Comparison of ENCODE assay signal across 28 cellular contexts in the genomic region with DNA sequence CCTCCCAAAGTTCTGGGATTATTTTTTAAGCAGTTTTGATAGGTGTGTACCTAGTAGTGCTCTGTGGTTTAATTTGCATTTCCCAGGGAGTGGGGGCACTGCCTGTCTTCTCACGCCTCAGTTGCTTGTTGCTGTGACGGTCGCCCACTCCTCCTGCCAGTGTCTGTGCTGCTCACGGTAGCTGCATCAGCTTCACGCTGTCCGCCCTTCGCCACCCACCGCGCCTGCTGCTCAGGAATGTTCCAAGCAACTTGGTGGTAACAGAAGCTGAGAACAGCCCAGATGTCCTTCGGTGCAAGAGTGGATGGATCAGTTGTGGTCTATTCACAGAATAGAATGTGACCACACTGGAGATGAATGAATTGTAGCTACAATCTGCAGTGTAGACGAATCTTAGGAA. TPM values are rescaled to one million over a fixed set of nuclear protein-coding genes. Genes with fewer than 3 reads are reported as not detected.
A peak's percentile ranks its signal among the peaks of the same experiment; 100 is the strongest.
DNase-seq lines count a peak whose midpoint lies in the region; ATAC-seq, FAIRE-seq and TF ChIP-seq lines count a peak whose summit lies in the region.
"Had no signal": no experiment of that assay in that cellular context is flagged by ENCODE, and none has a peak within 500 bp of the region (broad histone marks: within the 10 kb centered on the region; RNA-seq: fewer than 3 reads in every experiment).

No MANE protein-coding gene starts in this region.

- 96% methylated on average over 11 of the region's 11 CpGs for WGBS in HepG2 (ENCODE audit: low lambda C conversion rate)
- WGBS in right lobe of liver (ENCODE audit: insufficient coverage, low coverage, low lambda C conversion rate, missing lambda C conversion rate), result 76% methylated on average over 2 of the region's 11 CpGs
- WGBS in mesenchymal stem cell, result 95% methylated on average over 11 of the region's 11 CpGs

- peaks cover 29% of the 10 kb centered on the region for H3K36me3 Mint-ChIP-seq in activated naive CD8-positive, alpha-beta T cell treated with anti-CD3 and anti-CD28 coated beads for 36 hours
- peaks cover 32 to 36% of the 10 kb centered on the region in 2 donors for H3K36me3 Mint-ChIP-seq in stimulated activated naive B cell treated with anti-CD40 and anti-IgM and Interleukin-4, amounts not matched to agents 10 μg/mL and 1 μg/mL and 100 μg/mL, for 72 hours

- H3K79me2 ChIP-seq in HepG2 (ENCODE audit: insufficient read depth, low read length), result peaks cover 41% of the 10 kb centered on the region

- no peak for FAIRE-seq in HepG2 (lab: Jason Lieb, UNC)
- FAIRE-seq: kidney had no signal

- CTCF ChIA-PET in HepG2 (lab: Yijun Ruan, JAX; ENCODE audit: low intra/inter-chr PET ratio, low total read pairs), result no interaction called here

- BruUV-seq in HepG2 (replicated peaks; lab: Mats Ljungman, UMichigan), result no TSS peak

- H3K18ac ChIP-seq in mesenchymal stem cell (ENCODE audit: low read depth in 1 of 2, low read length in 2 of 2), result no peak overlapping the region

- no peak overlapping the region for H3K4me3 Mint-ChIP-seq in activated naive CD8-positive, alpha-beta T cell treated with anti-CD3 and anti-CD28 coated beads for 36 hours
- H3K4me3 Mint-ChIP-seq in stimulated activated naive B cell treated with anti-CD40 and anti-IgM and Interleukin-4, amounts not matched to agents 10 μg/mL and 1 μg/mL and 100 μg/mL, for 72 hours, result peak overlapping the region; percentile 36 to 51

- H3K4me2 ChIP-seq in HepG2 (ENCODE audit: low read depth, low read length) (no peak overlapping the region), mesenchymal stem cell (ENCODE audit: low read length, poor library complexity, severe bottlenecking) (no peak overlapping the region)
- H3K4me2 ChIP-seq: hepatocyte, PC-9 had no signal

- no peak overlapping the region for H2BK15ac ChIP-seq in mesenchymal stem cell (ENCODE audit: low read depth, poor library complexity, severe bottlenecking)

- TF ChIP-seq EP300 in HepG2 (IDR thresholded peaks at IDR 0.05; ENCODE audit: low read depth in 2 of 2, low read length in 2 of 2), result no peak
- no peak for TF ChIP-seq EP300 in HepG2 (CRISPR knock-in tag; IDR thresholded peaks at IDR 0.05; ENCODE audit: borderline replicate concordance)

- DNase-seq in HepG2 (ENCODE audit: low spot score), result no peak
- no peak for DNase-seq in right lobe of liver
- DNase-seq in activated naive CD8-positive, alpha-beta T cell treated with anti-CD3 and anti-CD28 coated beads for 36 hours, result no peak
- DNase-seq in mesenchymal stem cell, result no peak
- peak; percentile 43 for DNase-seq in stimulated activated naive B cell treated with anti-CD40 and anti-IgM and Interleukin-4, amounts not matched to agents 10 μg/mL and 1 μg/mL and 100 μg/mL, for 72 hours
- DNase-seq in breast epithelium (ENCODE audit: low spot score in 2 of 2), result no peak
- no peak for DNase-seq in NCI-H187 treated with DMSO at 0.1 percent for 48 hours (lab: John Stamatoyannopoulos, UW)
- DNase-seq in activated CD4-positive, alpha-beta T cell treated with anti-CD3 and anti-CD28 coated beads, Interleukin-2, amount 50 U/mL, for 4 hours, result no peak
- DNase-seq: activated effector memory CD4-positive, alpha-beta T cell treated with anti-CD3 and anti-CD28 coated beads, Interleukin-2, amount 50 U/mL, for 16 hours; Caco-2; colonic mucosa; EL; kidney; mesendoderm; NCI-H1092 treated with DMSO at 0.1 percent for 48 hours; NCI-H2107; NCI-H526 treated with DMSO at 0.1 percent for 48 hours; PC-9; retina; stimulated activated naive CD4-positive, alpha-beta T cell; upper lobe of right lung had no signal

- H3K27me3 ChIP-seq in HepG2 (ENCODE audit: control insufficient read depth in 1 of 2, insufficient read depth in 2 of 2, low read length in 2 of 2), result no peaks in the 10 kb centered on the region
- no peaks in the 10 kb centered on the region for H3K27me3 ChIP-seq in right lobe of liver
- no peaks in the 10 kb centered on the region for H3K27me3 ChIP-seq in mesenchymal stem cell (ENCODE audit: control insufficient read depth in 1 of 2, insufficient read depth in 1 of 2, low read length in 2 of 2)
- no peaks in the 10 kb centered on the region for H3K27me3 ChIP-seq in breast epithelium
- H3K27me3 ChIP-seq: ascending aorta, colonic mucosa, hepatocyte, upper lobe of right lung had no signal

- H3K23ac ChIP-seq in mesenchymal stem cell (ENCODE audit: low read length in 2 of 2), result no peak overlapping the region

- H4K91ac ChIP-seq in mesenchymal stem cell (ENCODE audit: low read length), result no peak overlapping the region

- in situ Hi-C loops in HepG2 (cut with HindIII; ENCODE audit: extremely low pct_ligation_motif_present, low pct_unique_long_range_greater_than_20kb), result no loop called here

- H2AK5ac ChIP-seq in mesenchymal stem cell (ENCODE audit: low read length, severe bottlenecking), result no peak overlapping the region

- TF ChIP-seq POLR2A in HepG2 (IDR thresholded peaks at IDR 0.05; ENCODE audit: insufficient read depth in 1 of 2, low read depth in 2 of 2, low read length in 2 of 2) (no peak), right lobe of liver (IDR thresholded peaks at IDR 0.05) (no peak), breast epithelium (IDR thresholded peaks at IDR 0.05) (no peak)

- H3K27ac ChIP-seq in HepG2 (ENCODE audit: extremely low read length, insufficient read depth, low read length) (no peak overlapping the region), right lobe of liver (no peak overlapping the region), mesenchymal stem cell (ENCODE audit: low read length, poor library complexity, severe bottlenecking) (peak overlapping the region; percentile 33), breast epithelium (no peak overlapping the region)
- H3K27ac ChIP-seq: ascending aorta, colonic mucosa, hepatocyte, PC-9, SK-N-MC, upper lobe of right lung had no signal

- H3K27me3 Mint-ChIP-seq in activated naive CD8-positive, alpha-beta T cell treated with anti-CD3 and anti-CD28 coated beads for 36 hours, result no peaks in the 10 kb centered on the region
- no peaks in the 10 kb centered on the region for H3K27me3 Mint-ChIP-seq in stimulated activated naive B cell treated with anti-CD40 and anti-IgM and Interleukin-4, amounts not matched to agents 10 μg/mL and 1 μg/mL and 100 μg/mL, for 72 hours

- peak overlapping the region; percentile 65 for H3K27ac Mint-ChIP-seq in activated naive CD8-positive, alpha-beta T cell treated with anti-CD3 and anti-CD28 coated beads for 36 hours
- H3K27ac Mint-ChIP-seq in stimulated activated naive B cell treated with anti-CD40 and anti-IgM and Interleukin-4, amounts not matched to agents 10 μg/mL and 1 μg/mL and 100 μg/mL, for 72 hours, result peak overlapping the region; percentile 76

- ATAC-seq in HepG2 (no peak), right lobe of liver (no peak)
- peak; percentile 90 to 97 for ATAC-seq in stimulated activated naive B cell treated with anti-CD40 and anti-IgM and Interleukin-4, amounts not matched to agents 10 μg/mL and 1 μg/mL and 100 μg/mL, for 72 hours (replicated peaks)
- ATAC-seq: upper lobe of right lung had no signal

- H3K4me1 ChIP-seq in HepG2 (ENCODE audit: insufficient read depth, low read length) (peaks cover 11% of the 10 kb centered on the region), right lobe of liver (no peaks in the 10 kb centered on the region), mesenchymal stem cell (ENCODE audit: control insufficient read depth, insufficient read depth, low read depth, low read length) (peaks cover 17% of the 10 kb centered on the region), breast epithelium (no peaks in the 10 kb centered on the region)
- H3K4me1 ChIP-seq: ascending aorta, colonic mucosa, HAP-1, upper lobe of right lung had no signal

- H3K9ac ChIP-seq in HepG2 (ENCODE audit: insufficient read depth, low read depth, low read length), result no peak overlapping the region
- no peak overlapping the region for H3K9ac ChIP-seq in mesenchymal stem cell (ENCODE audit: low read length)

- peaks cover 7% of the 10 kb centered on the region; the same call in 1 of the 2 replicates for H4K20me1 ChIP-seq in HepG2 (ENCODE audit: insufficient read depth, low read length)

- no peak overlapping the region for H3K4ac ChIP-seq in mesenchymal stem cell (ENCODE audit: low read depth in 1 of 2, low read length in 2 of 2)

- POLR2A ChIA-PET in HepG2 (lab: Yijun Ruan, JAX), result no interaction called here

- intact Hi-C loops in HepG2 (cut with micrococcal nuclease; ENCODE audit: unreplicated experiment) (no loop called here), right lobe of liver (cut with DNase I) (no loop called here), breast epithelium (cut with DNase I; ENCODE audit: low total_unique reads) (no loop called here)

- peaks cover 3% of the 10 kb centered on the region for H3K9me3 Mint-ChIP-seq in activated naive CD8-positive, alpha-beta T cell treated with anti-CD3 and anti-CD28 coated beads for 36 hours
- peaks cover 3 to 4% of the 10 kb centered on the region in 2 donors for H3K9me3 Mint-ChIP-seq in stimulated activated naive B cell treated with anti-CD40 and anti-IgM and Interleukin-4, amounts not matched to agents 10 μg/mL and 1 μg/mL and 100 μg/mL, for 72 hours

- peaks cover 24% of the 10 kb centered on the region for H3K79me1 ChIP-seq in mesenchymal stem cell (replicated peaks; ENCODE audit: low read length, poor library complexity, severe bottlenecking)

- H2AFZ ChIP-seq in HepG2 (ENCODE audit: low read length) (no peak overlapping the region), mesenchymal stem cell (ENCODE audit: low read depth, low read length) (no peak overlapping the region)
- H2AFZ ChIP-seq: hepatocyte, PC-9 had no signal

- no peak overlapping the region for H2BK120ac ChIP-seq in mesenchymal stem cell (ENCODE audit: low read depth, low read length)

- no peak overlapping the region for H2BK5ac ChIP-seq in mesenchymal stem cell (ENCODE audit: low read depth, low read length, poor library complexity, severe bottlenecking)

- no peak overlapping the region for H3K14ac ChIP-seq in mesenchymal stem cell (ENCODE audit: low read length in 2 of 2)

- no peaks in the 10 kb centered on the region for H3K9me3 ChIP-seq in HepG2 (ENCODE audit: low read length)
- H3K9me3 ChIP-seq in right lobe of liver, result no peaks in the 10 kb centered on the region
- no peaks in the 10 kb centered on the region for H3K9me3 ChIP-seq in mesenchymal stem cell (ENCODE audit: control insufficient read depth, low read length)
- no peaks in the 10 kb centered on the region for H3K9me3 ChIP-seq in breast epithelium
- H3K9me3 ChIP-seq: ascending aorta, colonic mucosa, HAP-1, upper lobe of right lung had no signal

- H3K4me3 ChIP-seq in HepG2 (replicated peaks in 1 of 3; ENCODE audit: insufficient read depth in 1 of 3, low read depth in 2 of 3, low read length in 3 of 3) (no peak overlapping the region), right lobe of liver (no peak overlapping the region), mesenchymal stem cell (ENCODE audit: insufficient read depth in 1 of 2, low read depth in 1 of 2, low read length in 2 of 2) (no peak overlapping the region), breast epithelium (no peak overlapping the region)
- H3K4me3 ChIP-seq: ascending aorta, colonic mucosa, HAP-1, hepatocyte, PC-9, SK-N-MC, upper lobe of right lung had no signal

- H4K8ac ChIP-seq in mesenchymal stem cell (ENCODE audit: low read length), result no peak overlapping the region

- H3K36me3 ChIP-seq in HepG2 (replicated peaks in 1 of 2; ENCODE audit: control insufficient read depth in 1 of 2, insufficient read depth in 2 of 2, low read length in 2 of 2) (peaks cover 16 to 30% of the 10 kb centered on the region in 2 experiments; a peak in 4 of 5 replicates), right lobe of liver (peaks cover 0 to 2% (median 0%) of the 10 kb centered on the region in 4 donors), mesenchymal stem cell (ENCODE audit: control insufficient read depth in 1 of 2, insufficient read depth in 2 of 2, low read depth in 1 of 2, low read length in 2 of 2) (peaks cover 16 to 41% of the 10 kb centered on the region in 2 experiments), breast epithelium (no peaks in the 10 kb centered on the region)
- H3K36me3 ChIP-seq: colonic mucosa had no signal

- no peak for TF ChIP-seq RAD21 in HepG2 (CRISPR knock-in tag; IDR thresholded peaks at IDR 0.05)

- TF ChIP-seq CTCF in HepG2 (CRISPR knock-in tag; IDR thresholded peaks at IDR 0.05) (no peak), right lobe of liver (IDR thresholded peaks at IDR 0.05) (no peak), breast epithelium (IDR thresholded peaks at IDR 0.05) (no peak)

- H3K4me1 Mint-ChIP-seq in activated naive CD8-positive, alpha-beta T cell treated with anti-CD3 and anti-CD28 coated beads for 36 hours, result peaks cover 11% of the 10 kb centered on the region
- H3K4me1 Mint-ChIP-seq in stimulated activated naive B cell treated with anti-CD40 and anti-IgM and Interleukin-4, amounts not matched to agents 10 μg/mL and 1 μg/mL and 100 μg/mL, for 72 hours, result peaks cover 17 to 38% of the 10 kb centered on the region in 2 donors

- no peak overlapping the region for H2BK12ac ChIP-seq in mesenchymal stem cell (ENCODE audit: low read length in 2 of 2)

RNA-seq across cellular contexts. Expression of gene DNAJC5, which starts 22.9 kb away (rescaled TPM):
- total RNA-seq in HepG2 (2016; rRNA removed; fragmentation: Illumina TruSeq; extraction: Trizol) (54.3 and 64.5 TPM in 2 replicates), right lobe of liver (10 to 100 TPM; 10.7 to 26.0 (median 15.1) TPM), breast epithelium (10 to 100 TPM; 31.1 to 37.9 (median 37.0) TPM)
- 11.9 and 12.0 TPM in 2 replicates for total RNA-seq in HepG2 (2016; cell fraction: cytosol; rRNA removed; fragmentation: Illumina TruSeq; extraction: Trizol; ENCODE audit: low read depth)
- total RNA-seq in HepG2 (2016; cell fraction: insoluble cytoplasmic fraction; rRNA removed; fragmentation: Illumina TruSeq; extraction: Trizol), result 48.4 and 65.4 TPM in 2 replicates
- 20.9 and 21.3 TPM in 2 replicates for total RNA-seq in HepG2 (2016; cell fraction: membrane; rRNA removed; fragmentation: Illumina TruSeq; extraction: Trizol)
- 36.9 and 44.3 TPM in 2 replicates for total RNA-seq in HepG2 (2016; cell fraction: nucleus; rRNA removed; fragmentation: Illumina TruSeq; extraction: Trizol)
- polyA plus RNA-seq in HepG2 (2011; rRNA removed), result 42.8 and 51.8 TPM in 2 replicates
- polyA plus RNA-seq in HepG2 (2011; cell fraction: cytosol; rRNA removed), result 50.7 and 53.5 TPM in 2 replicates
- polyA plus RNA-seq in HepG2 (2011; cell fraction: nucleus; rRNA removed), result 53.1 and 56.7 TPM in 2 replicates
- polyA plus RNA-seq in HepG2 (2012), result 35.9 and 42.1 TPM in 2 replicates
- 6.9 and 7.7 TPM in 2 replicates for polyA plus RNA-seq in HepG2 (2016; cell fraction: cytosol; fragmentation: Illumina TruSeq; extraction: Trizol; ENCODE audit: low read depth)
- 37.7 and 43.6 TPM in 2 replicates for polyA plus RNA-seq in HepG2 (2016; cell fraction: insoluble cytoplasmic fraction; fragmentation: Illumina TruSeq; extraction: Trizol; ENCODE audit: low read depth)
- polyA plus RNA-seq in HepG2 (2016; cell fraction: membrane; fragmentation: Illumina TruSeq; extraction: Trizol; ENCODE audit: low read depth), result 11.5 and 11.7 TPM in 2 replicates
- 52.1 and 53.7 TPM in 2 replicates for polyA plus RNA-seq in HepG2 (2016; cell fraction: nucleus; fragmentation: Illumina TruSeq; extraction: Trizol; ENCODE audit: insufficient read depth, low read depth)
- 45.9 and 137 TPM in 2 replicates for polyA minus RNA-seq in HepG2 (2011; rRNA and poly(A)+ RNA removed; ENCODE audit: low replicate concordance)
- polyA minus RNA-seq in HepG2 (2011; cell fraction: cytosol; rRNA and poly(A)+ RNA removed), result 49.8 and 50.2 TPM in 2 replicates
- polyA minus RNA-seq in HepG2 (2011; cell fraction: nucleus; rRNA and poly(A)+ RNA removed), result 27.8 and 28.3 TPM in 2 replicates
- 10 to 100 TPM; 32.1 to 32.9 TPM for total RNA-seq in activated naive CD8-positive, alpha-beta T cell treated with anti-CD3 and anti-CD28 coated beads for 36 hours
- polyA plus RNA-seq in mesenchymal stem cell (2013, experiment 1 of 2), result 25.4 TPM
- 25.9 TPM for polyA plus RNA-seq in mesenchymal stem cell (2013, experiment 2 of 2)

RNA-seq across cellular contexts. Expression of gene UCKL1, which starts 38.4 kb away (rescaled TPM):
- 48.0 and 50.2 TPM in 2 replicates for total RNA-seq in HepG2 (2016; rRNA removed; fragmentation: Illumina TruSeq; extraction: Trizol)
- 15.0 and 16.7 TPM in 2 replicates for total RNA-seq in HepG2 (2016; cell fraction: cytosol; rRNA removed; fragmentation: Illumina TruSeq; extraction: Trizol; ENCODE audit: low read depth)
- total RNA-seq in HepG2 (2016; cell fraction: insoluble cytoplasmic fraction; rRNA removed; fragmentation: Illumina TruSeq; extraction: Trizol), result 43.5 and 50.1 TPM in 2 replicates
- 24.1 and 25.5 TPM in 2 replicates for total RNA-seq in HepG2 (2016; cell fraction: membrane; rRNA removed; fragmentation: Illumina TruSeq; extraction: Trizol)
- total RNA-seq in HepG2 (2016; cell fraction: nucleus; rRNA removed; fragmentation: Illumina TruSeq; extraction: Trizol), result 48.6 and 53.0 TPM in 2 replicates
- polyA plus RNA-seq in HepG2 (2011; rRNA removed), result 126 and 168 TPM in 2 replicates
- polyA plus RNA-seq in HepG2 (2011; cell fraction: cytosol; rRNA removed), result 98.0 and 129 TPM in 2 replicates
- 680 and 852 TPM in 2 replicates for polyA plus RNA-seq in HepG2 (2011; cell fraction: nucleus; rRNA removed)
- 77.7 and 89.9 TPM in 2 replicates for polyA plus RNA-seq in HepG2 (2012)
- 10.6 and 11.6 TPM in 2 replicates for polyA plus RNA-seq in HepG2 (2016; cell fraction: cytosol; fragmentation: Illumina TruSeq; extraction: Trizol; ENCODE audit: low read depth)
- 45.9 and 52.5 TPM in 2 replicates for polyA plus RNA-seq in HepG2 (2016; cell fraction: insoluble cytoplasmic fraction; fragmentation: Illumina TruSeq; extraction: Trizol; ENCODE audit: low read depth)
- 15.4 and 15.7 TPM in 2 replicates for polyA plus RNA-seq in HepG2 (2016; cell fraction: membrane; fragmentation: Illumina TruSeq; extraction: Trizol; ENCODE audit: low read depth)
- polyA plus RNA-seq in HepG2 (2016; cell fraction: nucleus; fragmentation: Illumina TruSeq; extraction: Trizol; ENCODE audit: insufficient read depth, low read depth), result 207 and 220 TPM in 2 replicates
- polyA minus RNA-seq in HepG2 (2011; rRNA and poly(A)+ RNA removed; ENCODE audit: low replicate concordance), result 43.6 and 139 TPM in 2 replicates
- polyA minus RNA-seq in HepG2 (2011; cell fraction: cytosol; rRNA and poly(A)+ RNA removed), result 37.0 and 42.5 TPM in 2 replicates
- 80.1 and 85.5 TPM in 2 replicates for polyA minus RNA-seq in HepG2 (2011; cell fraction: nucleus; rRNA and poly(A)+ RNA removed)
- total RNA-seq in right lobe of liver, result 10 to 100 TPM; 13.1 to 28.5 (median 16.9) TPM
- 10 to 100 TPM; 27.6 to 28.9 TPM for total RNA-seq in activated naive CD8-positive, alpha-beta T cell treated with anti-CD3 and anti-CD28 coated beads for 36 hours
- 21.1 TPM for polyA plus RNA-seq in mesenchymal stem cell (2013, experiment 1 of 2)
- polyA plus RNA-seq in mesenchymal stem cell (2013, experiment 2 of 2), result 20.1 TPM
- 10 to 100 TPM; 24.2 to 44.9 (median 36.3) TPM for total RNA-seq in breast epithelium

RNA-seq across cellular contexts. Expression of gene ZNF512B, which starts 51.9 kb away (rescaled TPM):
- 22.0 and 30.6 TPM in 2 replicates for total RNA-seq in HepG2 (2016; rRNA removed; fragmentation: Illumina TruSeq; extraction: Trizol)
- total RNA-seq in HepG2 (2016; cell fraction: cytosol; rRNA removed; fragmentation: Illumina TruSeq; extraction: Trizol; ENCODE audit: low read depth), result 2.9 and 3.3 TPM in 2 replicates
- 19.4 and 31.9 TPM in 2 replicates for total RNA-seq in HepG2 (2016; cell fraction: insoluble cytoplasmic fraction; rRNA removed; fragmentation: Illumina TruSeq; extraction: Trizol)
- total RNA-seq in HepG2 (2016; cell fraction: membrane; rRNA removed; fragmentation: Illumina TruSeq; extraction: Trizol), result 12.6 and 13.7 TPM in 2 replicates
- 28.0 and 32.8 TPM in 2 replicates for total RNA-seq in HepG2 (2016; cell fraction: nucleus; rRNA removed; fragmentation: Illumina TruSeq; extraction: Trizol)
- 11.5 and 16.4 TPM in 2 replicates for polyA plus RNA-seq in HepG2 (2011; rRNA removed)
- 9.0 and 12.7 TPM in 2 replicates for polyA plus RNA-seq in HepG2 (2011; cell fraction: cytosol; rRNA removed)
- polyA plus RNA-seq in HepG2 (2011; cell fraction: nucleus; rRNA removed), result 106 and 141 TPM in 2 replicates
- polyA plus RNA-seq in HepG2 (2012), result 23.5 and 23.8 TPM in 2 replicates
- polyA plus RNA-seq in HepG2 (2016; cell fraction: cytosol; fragmentation: Illumina TruSeq; extraction: Trizol; ENCODE audit: low read depth), result 2.1 and 2.2 TPM in 2 replicates
- 23.5 and 28.8 TPM in 2 replicates for polyA plus RNA-seq in HepG2 (2016; cell fraction: insoluble cytoplasmic fraction; fragmentation: Illumina TruSeq; extraction: Trizol; ENCODE audit: low read depth)
- 8.1 and 9.6 TPM in 2 replicates for polyA plus RNA-seq in HepG2 (2016; cell fraction: membrane; fragmentation: Illumina TruSeq; extraction: Trizol; ENCODE audit: low read depth)
- 109 and 115 TPM in 2 replicates for polyA plus RNA-seq in HepG2 (2016; cell fraction: nucleus; fragmentation: Illumina TruSeq; extraction: Trizol; ENCODE audit: insufficient read depth, low read depth)
- polyA minus RNA-seq in HepG2 (2011; rRNA and poly(A)+ RNA removed; ENCODE audit: low replicate concordance), result 5.2 and 21.4 TPM in 2 replicates
- 14.0 and 14.8 TPM in 2 replicates for polyA minus RNA-seq in HepG2 (2011; cell fraction: cytosol; rRNA and poly(A)+ RNA removed)
- 13.6 and 13.9 TPM in 2 replicates for polyA minus RNA-seq in HepG2 (2011; cell fraction: nucleus; rRNA and poly(A)+ RNA removed)
- total RNA-seq in right lobe of liver, result 10 to 100 TPM; 10.8 to 16.8 (median 14.0) TPM
- 10 to 100 TPM; 11.6 to 11.8 TPM for total RNA-seq in activated naive CD8-positive, alpha-beta T cell treated with anti-CD3 and anti-CD28 coated beads for 36 hours
- polyA plus RNA-seq in mesenchymal stem cell (2013, experiment 1 of 2), result 12.2 TPM
- 11.7 TPM for polyA plus RNA-seq in mesenchymal stem cell (2013, experiment 2 of 2)
- 10 to 100 TPM in 1 of 3 donors, 1 to 10 TPM in 2; 5.8 to 12.7 (median 9.2) TPM for total RNA-seq in breast epithelium

RNA-seq across cellular contexts. Expression of gene TPD52L2, which starts 52.7 kb away (rescaled TPM):
- 156 and 187 TPM in 2 replicates for total RNA-seq in HepG2 (2016; rRNA removed; fragmentation: Illumina TruSeq; extraction: Trizol)
- total RNA-seq in HepG2 (2016; cell fraction: cytosol; rRNA removed; fragmentation: Illumina TruSeq; extraction: Trizol; ENCODE audit: low read depth), result 17.3 and 18.9 TPM in 2 replicates
- 159 and 183 TPM in 2 replicates for total RNA-seq in HepG2 (2016; cell fraction: insoluble cytoplasmic fraction; rRNA removed; fragmentation: Illumina TruSeq; extraction: Trizol)
- total RNA-seq in HepG2 (2016; cell fraction: membrane; rRNA removed; fragmentation: Illumina TruSeq; extraction: Trizol), result 68.0 and 74.8 TPM in 2 replicates
- 80.6 and 85.7 TPM in 2 replicates for total RNA-seq in HepG2 (2016; cell fraction: nucleus; rRNA removed; fragmentation: Illumina TruSeq; extraction: Trizol)
- 184 and 198 TPM in 2 replicates for polyA plus RNA-seq in HepG2 (2011; rRNA removed)
- polyA plus RNA-seq in HepG2 (2011; cell fraction: cytosol; rRNA removed), result 197 and 204 TPM in 2 replicates
- 163 and 169 TPM in 2 replicates for polyA plus RNA-seq in HepG2 (2011; cell fraction: nucleus; rRNA removed)
- polyA plus RNA-seq in HepG2 (2012), result 96.3 and 115 TPM in 2 replicates
- polyA plus RNA-seq in HepG2 (2016; cell fraction: cytosol; fragmentation: Illumina TruSeq; extraction: Trizol; ENCODE audit: low read depth), result 18.7 and 19.4 TPM in 2 replicates
- 188 and 207 TPM in 2 replicates for polyA plus RNA-seq in HepG2 (2016; cell fraction: insoluble cytoplasmic fraction; fragmentation: Illumina TruSeq; extraction: Trizol; ENCODE audit: low read depth)
- polyA plus RNA-seq in HepG2 (2016; cell fraction: membrane; fragmentation: Illumina TruSeq; extraction: Trizol; ENCODE audit: low read depth), result 59.6 and 59.7 TPM in 2 replicates
- polyA plus RNA-seq in HepG2 (2016; cell fraction: nucleus; fragmentation: Illumina TruSeq; extraction: Trizol; ENCODE audit: insufficient read depth, low read depth), result 162 and 173 TPM in 2 replicates
- polyA minus RNA-seq in HepG2 (2011; rRNA and poly(A)+ RNA removed; ENCODE audit: low replicate concordance), result 128 and 150 TPM in 2 replicates
- polyA minus RNA-seq in HepG2 (2011; cell fraction: cytosol; rRNA and poly(A)+ RNA removed), result 114 and 118 TPM in 2 replicates
- polyA minus RNA-seq in HepG2 (2011; cell fraction: nucleus; rRNA and poly(A)+ RNA removed), result 47.3 and 56.6 TPM in 2 replicates
- 10 to 100 TPM; 20.1 to 46.8 (median 30.5) TPM for total RNA-seq in right lobe of liver
- 10 to 100 TPM; 58.6 to 58.9 TPM for total RNA-seq in activated naive CD8-positive, alpha-beta T cell treated with anti-CD3 and anti-CD28 coated beads for 36 hours
- 124 TPM for polyA plus RNA-seq in mesenchymal stem cell (2013, experiment 1 of 2)
- 125 TPM for polyA plus RNA-seq in mesenchymal stem cell (2013, experiment 2 of 2)
- total RNA-seq in breast epithelium, result 100 to 1,000 TPM in 1 of 3 donors, 10 to 100 TPM in 2; 75.1 to 146 (median 84.2) TPM

RNA-seq across cellular contexts. Expression of gene ABHD16B, which starts 56.5 kb away (rescaled TPM):
- not detected in 2 replicates for total RNA-seq in HepG2 (2016; rRNA removed; fragmentation: Illumina TruSeq; extraction: Trizol)
- not detected in 2 replicates for total RNA-seq in HepG2 (2016; cell fraction: cytosol; rRNA removed; fragmentation: Illumina TruSeq; extraction: Trizol; ENCODE audit: low read depth)
- total RNA-seq in HepG2 (2016; cell fraction: insoluble cytoplasmic fraction; rRNA removed; fragmentation: Illumina TruSeq; extraction: Trizol), result not detected in 2 replicates
- not detected in 2 replicates for total RNA-seq in HepG2 (2016; cell fraction: membrane; rRNA removed; fragmentation: Illumina TruSeq; extraction: Trizol)
- not detected in 2 replicates for total RNA-seq in HepG2 (2016; cell fraction: nucleus; rRNA removed; fragmentation: Illumina TruSeq; extraction: Trizol)
- not detected in 2 replicates for polyA plus RNA-seq in HepG2 (2011; rRNA removed)
- polyA plus RNA-seq in HepG2 (2011; cell fraction: cytosol; rRNA removed), result not detected in 2 replicates
- not detected in 2 replicates for polyA plus RNA-seq in HepG2 (2011; cell fraction: nucleus; rRNA removed)
- polyA plus RNA-seq in HepG2 (2012), result not detected in 2 replicates
- polyA plus RNA-seq in HepG2 (2016; cell fraction: cytosol; fragmentation: Illumina TruSeq; extraction: Trizol; ENCODE audit: low read depth), result not detected in 2 replicates
- not detected in 2 replicates for polyA plus RNA-seq in HepG2 (2016; cell fraction: insoluble cytoplasmic fraction; fragmentation: Illumina TruSeq; extraction: Trizol; ENCODE audit: low read depth)
- polyA plus RNA-seq in HepG2 (2016; cell fraction: membrane; fragmentation: Illumina TruSeq; extraction: Trizol; ENCODE audit: low read depth), result not detected in 2 replicates
- polyA plus RNA-seq in HepG2 (2016; cell fraction: nucleus; fragmentation: Illumina TruSeq; extraction: Trizol; ENCODE audit: insufficient read depth, low read depth), result not detected in 2 replicates
- not detected in 2 replicates for polyA minus RNA-seq in HepG2 (2011; rRNA and poly(A)+ RNA removed; ENCODE audit: low replicate concordance)
- polyA minus RNA-seq in HepG2 (2011; cell fraction: cytosol; rRNA and poly(A)+ RNA removed), result not detected in 2 replicates
- polyA minus RNA-seq in HepG2 (2011; cell fraction: nucleus; rRNA and poly(A)+ RNA removed), result not detected in 2 replicates
- total RNA-seq in right lobe of liver, result not detected
- not detected for total RNA-seq in activated naive CD8-positive, alpha-beta T cell treated with anti-CD3 and anti-CD28 coated beads for 36 hours
- not detected for polyA plus RNA-seq in mesenchymal stem cell (2013, experiment 1 of 2)
- polyA plus RNA-seq in mesenchymal stem cell (2013, experiment 2 of 2), result not detected
- total RNA-seq in breast epithelium, result not detected
- total RNA-seq: ascending aorta, colonic mucosa, fibroblast of villous mesenchyme, hepatocyte, kidney, LHCN-M2, PC-9, upper lobe of right lung had no signal
- polyA plus RNA-seq: neural cell had no signal

Comparison
In these comparisons a context has a peak if more than half of its experiments do, and no peak if none do; other contexts are left out.
1. ATAC-seq: peak in stimulated activated naive B cell treated with anti-CD40 and anti-IgM and Interleukin-4, amounts not matched to agents 10 μg/mL and 1 μg/mL and 100 μg/mL, for 72 hours (2 of 2); none in HepG2 (single experiment) and right lobe of liver (0 of 4).